16 cellular contexts compared by ENCODE assay signal in genomic region chr12:74051848-74052247, GRCh38.
DNase-seq lines count a peak whose midpoint lies in the region; ATAC-seq and TF ChIP-seq lines count a peak whose summit lies in the region.
"Had no signal": no experiment of that assay in that cellular context is flagged by ENCODE, and none has a peak within 500 bp of the region (broad histone marks: within the 10 kb centered on the region; RNA-seq: fewer than 3 reads in every experiment).

No MANE protein-coding gene starts in this region.

- TF ChIP-seq CTCF in HCT116 (IDR thresholded peaks at IDR 0.05 in 2 of 3, conservative IDR thresholded peaks at IDR 0.05 in 1 of 3; ENCODE audit: borderline replicate concordance in 1 of 3, insufficient read depth in 1 of 3, low read depth in 2 of 3, low read length in 2 of 3) (no peak), WTC11 (IDR thresholded peaks at IDR 0.05) (no peak)

- POLR2A ChIA-PET in HCT116 (lab: Charles Lee): no interaction called here
- POLR2A ChIA-PET in WTC11 (lab: Charles Lee): no interaction called here

- H3K27ac ChIP-seq in HCT116 (ENCODE audit: low read depth, low read length) (no peak overlapping the region), iPS-18a (ENCODE audit: low read length) (peak overlapping the region; percentile 24)
- H3K27ac ChIP-seq: BLaER1, C4-2B, GM23248 had no signal

- DNase-seq in HCT116 (ENCODE audit: low read depth, low spot score): no peak
- no peak for DNase-seq in WTC11 (ENCODE audit: low spot score)
- no peak for DNase-seq in GM19240 (ENCODE audit: insufficient read length, low spot score)
- DNase-seq in NCI-H1092 (lab: John Stamatoyannopoulos, UW): no peak
- DNase-seq in stimulated activated naive B cell treated with anti-CD40 and anti-IgM and Interleukin-4, amounts not matched to agents 10 μg/mL and 1 μg/mL and 100 μg/mL, for 72 hours: no peak
- DNase-seq: Caco-2; CD4-positive, CD25-positive, alpha-beta regulatory T cell; CD8-positive, alpha-beta T cell; DMS153; DND-41; GM23248; HCEC 1CT had no signal

- no peaks in the 10 kb centered on the region for H3K9me2 ChIP-seq in HCT116 (ENCODE audit: insufficient read depth)

- intact Hi-C loops in HCT116 (cut with micrococcal nuclease): no loop called here

- no peaks in the 10 kb centered on the region for H3K9me3 ChIP-seq in HCT116 (ENCODE audit: control insufficient read depth in 1 of 2, insufficient read depth in 1 of 2, low read depth in 1 of 2, low read length in 2 of 2)
- H3K9me3 ChIP-seq in iPS-18a (ENCODE audit: control insufficient read depth, low read depth, low read length): no peaks in the 10 kb centered on the region
- H3K9me3 ChIP-seq: BLaER1, Caco-2 had no signal

- peaks cover 27% of the 10 kb centered on the region for H3K4me1 Mint-ChIP-seq in WTC11
- H3K4me1 Mint-ChIP-seq in stimulated activated naive B cell treated with anti-CD40 and anti-IgM and Interleukin-4, amounts not matched to agents 10 μg/mL and 1 μg/mL and 100 μg/mL, for 72 hours: no peaks in the 10 kb centered on the region
- H3K4me1 Mint-ChIP-seq: B cell; CD4-positive, CD25-positive, alpha-beta regulatory T cell had no signal

- no peak overlapping the region for H3K4me3 ChIP-seq in HCT116 (replicated peaks in 1 of 2; ENCODE audit: low read depth in 1 of 2, low read length in 2 of 2)
- no peak overlapping the region for H3K4me3 ChIP-seq in iPS-18a (ENCODE audit: low read length)
- H3K4me3 ChIP-seq: BLaER1, GM23248 had no signal

- H3K9ac ChIP-seq in HCT116 (ENCODE audit: low read length): no peak overlapping the region
- no peak overlapping the region for H3K9ac ChIP-seq in iPS-18a (ENCODE audit: low read length)
- H3K9ac ChIP-seq: BLaER1, GM23248 had no signal

- no peaks in the 10 kb centered on the region for H3K4me1 ChIP-seq in HCT116 (ENCODE audit: control insufficient read depth in 1 of 2, insufficient read depth in 2 of 2, low read length in 2 of 2)
- peaks cover 17% of the 10 kb centered on the region for H3K4me1 ChIP-seq in iPS-18a (ENCODE audit: control insufficient read depth, low read depth, low read length)
- H3K4me1 ChIP-seq: BLaER1 had no signal

- H3K36me3 ChIP-seq in HCT116 (ENCODE audit: control insufficient read depth in 1 of 2, insufficient read depth in 2 of 2, low read length in 2 of 2) (no peaks in the 10 kb centered on the region), iPS-18a (ENCODE audit: control insufficient read depth, low read depth, low read length) (no peaks in the 10 kb centered on the region)
- H3K36me3 ChIP-seq: BLaER1 had no signal

- no peak overlapping the region for H3K4me3 Mint-ChIP-seq in WTC11
- H3K4me3 Mint-ChIP-seq in stimulated activated naive B cell treated with anti-CD40 and anti-IgM and Interleukin-4, amounts not matched to agents 10 μg/mL and 1 μg/mL and 100 μg/mL, for 72 hours: no peak overlapping the region
- H3K4me3 Mint-ChIP-seq: B cell; CD4-positive, CD25-positive, alpha-beta regulatory T cell; CD8-positive, alpha-beta T cell had no signal

- no peak for ATAC-seq in HCT116
- peak; percentile 67 for ATAC-seq in WTC11
- ATAC-seq in stimulated activated naive B cell treated with anti-CD40 and anti-IgM and Interleukin-4, amounts not matched to agents 10 μg/mL and 1 μg/mL and 100 μg/mL, for 72 hours (replicated peaks): no peak
- ATAC-seq: CD8-positive, alpha-beta T cell had no signal

- TF ChIP-seq RAD21 in HCT116 (IDR thresholded peaks at IDR 0.05; ENCODE audit: low read depth): no peak

- H3K9me3 Mint-ChIP-seq in WTC11: peaks cover 6% of the 10 kb centered on the region
- H3K9me3 Mint-ChIP-seq in stimulated activated naive B cell treated with anti-CD40 and anti-IgM and Interleukin-4, amounts not matched to agents 10 μg/mL and 1 μg/mL and 100 μg/mL, for 72 hours: peaks cover 0 to 2% of the 10 kb centered on the region in 2 donors

- H3K79me2 ChIP-seq in HCT116 (ENCODE audit: insufficient read depth, low read length): no peaks in the 10 kb centered on the region

- TF ChIP-seq POLR2A in HCT116 (IDR thresholded peaks at IDR 0.05; ENCODE audit: borderline replicate concordance, extremely low read depth, insufficient read depth, insufficient read length): no peak

- H3K36me3 Mint-ChIP-seq in WTC11: no peaks in the 10 kb centered on the region
- no peaks in the 10 kb centered on the region for H3K36me3 Mint-ChIP-seq in stimulated activated naive B cell treated with anti-CD40 and anti-IgM and Interleukin-4, amounts not matched to agents 10 μg/mL and 1 μg/mL and 100 μg/mL, for 72 hours
- H3K36me3 Mint-ChIP-seq: CD4-positive, CD25-positive, alpha-beta regulatory T cell; CD8-positive, alpha-beta T cell had no signal

- CTCF ChIA-PET in HCT116 (lab: Charles Lee) (no interaction called here), WTC11 (lab: Charles Lee) (no interaction called here)

- RAD21 ChIA-PET in HCT116 (lab: Charles Lee; ENCODE audit: low non-redundant PET in 1 of 2, low total read pairs in 2 of 2, uncharacterized antibody in 2 of 2, unreplicated experiment in 2 of 2): no interaction called here

- H2AFZ ChIP-seq in HCT116 (ENCODE audit: low read depth, low read length, poor library complexity, severe bottlenecking): peak overlapping the region; percentile 6
- H2AFZ ChIP-seq: GM23248 had no signal

- no peak overlapping the region for H3K4me2 ChIP-seq in HCT116 (ENCODE audit: low read length)
- H3K4me2 ChIP-seq: BLaER1 had no signal

- no peaks in the 10 kb centered on the region for H3K27me3 ChIP-seq in HCT116 (ENCODE audit: insufficient read depth, low read length)
- no peaks in the 10 kb centered on the region for H3K27me3 ChIP-seq in iPS-18a (ENCODE audit: control insufficient read depth, insufficient read depth, low read length)
- H3K27me3 ChIP-seq: BLaER1 had no signal

- no TSS peak for BruUV-seq in HCT116 (replicated peaks; lab: Mats Ljungman, UMichigan)

- no peaks in the 10 kb centered on the region for H3K27me3 Mint-ChIP-seq in WTC11 (ENCODE audit: low read depth)
- no peaks in the 10 kb centered on the region for H3K27me3 Mint-ChIP-seq in stimulated activated naive B cell treated with anti-CD40 and anti-IgM and Interleukin-4, amounts not matched to agents 10 μg/mL and 1 μg/mL and 100 μg/mL, for 72 hours
- H3K27me3 Mint-ChIP-seq: B cell; CD4-positive, CD25-positive, alpha-beta regulatory T cell had no signal

- H3K27ac Mint-ChIP-seq in WTC11: peak overlapping the region; percentile 46; the same call in 1 of the 2 replicates
- no peak overlapping the region for H3K27ac Mint-ChIP-seq in stimulated activated naive B cell treated with anti-CD40 and anti-IgM and Interleukin-4, amounts not matched to agents 10 μg/mL and 1 μg/mL and 100 μg/mL, for 72 hours
- H3K27ac Mint-ChIP-seq: B cell; CD4-positive, CD25-positive, alpha-beta regulatory T cell; CD8-positive, alpha-beta T cell had no signal

- no peaks in the 10 kb centered on the region for H4K20me1 ChIP-seq in HCT116 (ENCODE audit: insufficient read depth)
- H4K20me1 ChIP-seq: BLaER1 had no signal

TF ChIP-seq in HCT116, 20 proteins besides CTCF, POLR2A, EP300 and RAD21:
- TF ChIP-seq SIN3A (IDR thresholded peaks at IDR 0.05; ENCODE audit: low read depth) (no peak), ATF3 (IDR thresholded peaks at IDR 0.05) (no peak), SP1 (IDR thresholded peaks at IDR 0.05; ENCODE audit: low read depth) (no peak)

TF ChIP-seq in WTC11, 78 proteins besides CTCF, POLR2A, EP300 and RAD21 (continues in another document):
- no peak for TF ChIP-seq ZNF317 (CRISPR knock-in tag; IDR thresholded peaks at IDR 0.05; ENCODE audit: borderline replicate concordance, low read depth)
- no peak for TF ChIP-seq STAT6 (CRISPR knock-in tag; conservative IDR thresholded peaks at IDR 0.05; ENCODE audit: low read depth)
- no peak for TF ChIP-seq GABPB1 (CRISPR knock-in tag; IDR thresholded peaks at IDR 0.05)
- TF ChIP-seq ATF2 (CRISPR knock-in tag; IDR thresholded peaks at IDR 0.05; ENCODE audit: borderline replicate concordance, low read depth): no peak
- no peak for TF ChIP-seq RORB (CRISPR knock-in tag; IDR thresholded peaks at IDR 0.05)
